8 cellular contexts compared by ENCODE assay signal in genomic region chr11:72103754-72104167, GRCh38. TPM values are rescaled to one million over a fixed set of nuclear protein-coding genes. Genes with fewer than 3 reads are reported as not detected.
DNase-seq lines count a peak whose midpoint lies in the region; ATAC-seq and TF ChIP-seq lines count a peak whose summit lies in the region.

No MANE protein-coding gene starts in this region.

- intact Hi-C loops in Right ventricle myocardium inferior (cut with DNase I) (loop anchor here (1.0 to 2.0 kb wide), 3 partner anchors 9 to 119 kb away; partner anchors contain the start of gene ANAPC15), uterus (cut with DNase I; ENCODE audit: low total_unique reads) (no loop called here)

- ATAC-seq in Right ventricle myocardium inferior (no peak), HG03354 (IDR thresholded peaks at IDR 0.05; ENCODE audit: poor library complexity, severe bottlenecking, unreplicated experiment) (no peak)

- WGBS in mesodermal cell (ENCODE audit: insufficient coverage in 2 of 2), 2 experiments: 91 to 94% methylated on average over 7 to 8 of the region's 11 CpGs

- no peak for TF ChIP-seq POLR2A in uterus (IDR thresholded peaks at IDR 0.05)

- peaks cover 0 to 3% (median 0%) of the 10 kb centered on the region in 5 experiments for H3K9me3 Mint-ChIP-seq in brain

- H3K4me1 ChIP-seq in cardiac muscle cell (ENCODE audit: low read depth) (peaks cover 10% of the 10 kb centered on the region), mesodermal cell (ENCODE audit: control insufficient read depth, insufficient read depth, low read length, poor library complexity, severe bottlenecking) (peaks cover 9% of the 10 kb centered on the region), uterus (peaks cover 0 to 11% of the 10 kb centered on the region in 2 donors)

- no peaks in the 10 kb centered on the region for H3K27me3 ChIP-seq in cardiac muscle cell
- no peaks in the 10 kb centered on the region for H3K27me3 ChIP-seq in uterus

- DNase-seq in cardiac muscle cell (ENCODE audit: low read depth in 1 of 2, low spot score in 1 of 2) (no peak), Right ventricle myocardium inferior (ENCODE audit: missing footprints) (no peak), uterus (no peak), SHP77 (lab: John Stamatoyannopoulos, UW) (no peak), DMS79 (lab: John Stamatoyannopoulos, UW) (no peak)

- H3K4me3 Mint-ChIP-seq in brain: peak overlapping the region; percentile 90 to 97 (median 95)

- H3K36me3 ChIP-seq in cardiac muscle cell (peaks cover 3% of the 10 kb centered on the region), mesodermal cell (ENCODE audit: control insufficient read depth, insufficient read depth, low read length) (peaks cover 32% of the 10 kb centered on the region), uterus (no peaks in the 10 kb centered on the region)

- peaks cover 40% of the 10 kb centered on the region for H3K4me1 Mint-ChIP-seq in brain

- H3K27ac ChIP-seq in cardiac muscle cell (peak overlapping the region; percentile 94), mesodermal cell (ENCODE audit: low read depth, low read length, severe bottlenecking) (peak overlapping the region; percentile 81), uterus (peak overlapping the region; percentile 90 to 97)

- H3K4me3 ChIP-seq in cardiac muscle cell: peak overlapping the region; percentile 17
- H3K4me3 ChIP-seq in mesodermal cell (ENCODE audit: extremely low read depth, insufficient read depth, low read length, poor library complexity, severe bottlenecking): peak overlapping the region; percentile 92
- H3K4me3 ChIP-seq in uterus: peak overlapping the region; percentile 44 to 77

- TF ChIP-seq CTCF in cardiac muscle cell (IDR thresholded peaks at IDR 0.05; ENCODE audit: low read depth, low read length): peak; percentile 9
- TF ChIP-seq CTCF in brain (conservative IDR thresholded peaks at IDR 0.05): peak in 1 of 2 experiments; percentile 32
- TF ChIP-seq CTCF in uterus (IDR thresholded peaks at IDR 0.05): peak in 1 of 4 experiments; percentile 2

- H3K27me3 Mint-ChIP-seq in brain: no peaks in the 10 kb centered on the region

- H3K9me3 ChIP-seq in cardiac muscle cell (ENCODE audit: low read depth): no peaks in the 10 kb centered on the region
- no peaks in the 10 kb centered on the region for H3K9me3 ChIP-seq in mesodermal cell (ENCODE audit: control insufficient read depth, low read length)
- H3K9me3 ChIP-seq in uterus: no peaks in the 10 kb centered on the region

- peak overlapping the region; percentile 91 to 100 (median 98) for H3K27ac Mint-ChIP-seq in brain

- H3K36me3 Mint-ChIP-seq in brain: peaks cover 10% of the 10 kb centered on the region

RNA-seq across cellular contexts. Expression of gene LAMTOR1, which starts 0.7 kb away (rescaled TPM):
- total RNA-seq in cardiac muscle cell (100 and 147 TPM in 2 replicates), Right ventricle myocardium inferior (80.3 TPM), uterus (100 to 1,000 TPM in 1 of 4 donors, 10 to 100 TPM in 3; 46.0 to 115 (median 91.5) TPM)
- polyA plus RNA-seq in cardiac muscle cell (137 and 180 TPM in 2 replicates), brain (ENCODE audit: insufficient read depth, low read depth, low replicate concordance) (180 TPM)
- polyA plus RNA-seq in mesodermal cell (2013, experiment 1 of 2): 142 TPM
- polyA plus RNA-seq in mesodermal cell (2013, experiment 2 of 2): 112 TPM

RNA-seq across cellular contexts. Expression of gene TOMT, which starts 2.0 kb away (rescaled TPM):
- total RNA-seq in cardiac muscle cell (not detected in 2 replicates), Right ventricle myocardium inferior (not detected), uterus (not detected)
- polyA plus RNA-seq in cardiac muscle cell (not detected in 2 replicates), brain (ENCODE audit: insufficient read depth, low read depth, low replicate concordance) (not detected)
- polyA plus RNA-seq in mesodermal cell (2013, experiment 1 of 2): not detected
- polyA plus RNA-seq in mesodermal cell (2013, experiment 2 of 2): not detected

RNA-seq across cellular contexts. Expression of gene ANAPC15, which starts 8.7 kb away (rescaled TPM):
- total RNA-seq in cardiac muscle cell: 49.9 and 54.2 TPM in 2 replicates
- 59.7 and 101 TPM in 2 replicates for polyA plus RNA-seq in cardiac muscle cell
- 46.1 TPM for total RNA-seq in Right ventricle myocardium inferior
- 105 TPM for polyA plus RNA-seq in brain (ENCODE audit: insufficient read depth, low read depth, low replicate concordance)
- polyA plus RNA-seq in mesodermal cell (2013, experiment 1 of 2): 38.9 TPM
- polyA plus RNA-seq in mesodermal cell (2013, experiment 2 of 2): 48.8 TPM
- total RNA-seq in uterus: 10 to 100 TPM in 2 of 4 donors, 1 to 10 TPM in 2; 6.5 to 56.9 (median 20.7) TPM

RNA-seq across cellular contexts. Expression of gene LRRC51, which starts 23.1 kb away (rescaled TPM):
- total RNA-seq in cardiac muscle cell (4.3 and 5.4 TPM in 2 replicates), Right ventricle myocardium inferior (3.7 TPM), uterus (10 to 100 TPM in 1 of 4 donors, 1 to 10 TPM in 2, not detected in 1; 3.8 to 10.2 (median 9.6) TPM)
- polyA plus RNA-seq in cardiac muscle cell (5.6 and 7.3 TPM in 2 replicates), brain (ENCODE audit: insufficient read depth, low read depth, low replicate concordance) (40.8 TPM)
- 5.4 TPM for polyA plus RNA-seq in mesodermal cell (2013, experiment 1 of 2)
- polyA plus RNA-seq in mesodermal cell (2013, experiment 2 of 2): 4.9 TPM

RNA-seq across cellular contexts. Expression of gene NUMA1, which starts 23.4 kb away (rescaled TPM):
- total RNA-seq in cardiac muscle cell (189 and 417 TPM in 2 replicates), Right ventricle myocardium inferior (81.3 TPM), uterus (100 to 1,000 TPM; 159 to 365 (median 303) TPM)
- polyA plus RNA-seq in cardiac muscle cell (119 and 161 TPM in 2 replicates), brain (ENCODE audit: insufficient read depth, low read depth, low replicate concordance) (419 TPM)
- polyA plus RNA-seq in mesodermal cell (2013, experiment 1 of 2): 146 TPM
- 135 TPM for polyA plus RNA-seq in mesodermal cell (2013, experiment 2 of 2)

Comparison
In these comparisons a context has a peak if more than half of its experiments do, and no peak if none do; other contexts are left out.
1. H3K4me3 ChIP-seq: peak in every context shown above with its lines; median percentile 92 in mesodermal cell; 60 in uterus; 17 in cardiac muscle cell.